16 cellular contexts compared by ENCODE assay signal in the genomic region with DNA sequence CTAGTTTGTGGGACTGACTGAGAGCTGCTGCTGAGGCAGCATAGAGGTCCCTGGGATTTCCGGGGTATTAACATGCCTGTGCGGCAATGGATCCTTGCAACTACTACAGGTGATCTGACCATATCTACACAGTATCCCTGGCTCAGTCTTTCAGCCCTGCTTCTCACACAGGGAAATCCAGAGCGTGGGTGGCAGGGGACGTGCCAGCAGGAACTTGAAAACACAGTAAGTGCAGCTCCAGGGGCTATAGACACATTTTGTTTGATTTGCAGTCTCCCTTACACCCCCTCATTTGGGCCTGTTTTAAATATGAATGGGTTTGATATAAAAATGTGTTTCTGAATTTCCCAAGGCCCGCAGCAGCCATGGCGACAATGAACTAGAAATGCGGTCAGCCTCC.
A peak's percentile ranks its signal among the peaks of the same experiment; 100 is the strongest.
DNase-seq lines count a peak whose midpoint lies in the region; ATAC-seq and TF ChIP-seq lines count a peak whose summit lies in the region.
"Had no signal": no experiment of that assay in that cellular context is flagged by ENCODE, and none has a peak within 500 bp of the region (broad histone marks: within the 10 kb centered on the region; RNA-seq: fewer than 3 reads in every experiment).

No MANE protein-coding gene starts in this region.

- H3K9ac ChIP-seq in parathyroid adenoma = no peak overlapping the region
- H3K9ac ChIP-seq: BLaER1 had no signal

- no peak for TF ChIP-seq CTCF in WERI-Rb-1 (IDR thresholded peaks at IDR 0.05; ENCODE audit: low read depth, low read length)
- TF ChIP-seq CTCF in epithelial cell of esophagus (IDR thresholded peaks at IDR 0.05; ENCODE audit: insufficient read depth, low read depth, low read length, missing control alignments) = no peak
- no peak for TF ChIP-seq CTCF in parathyroid adenoma (IDR thresholded peaks at IDR 0.05)
- TF ChIP-seq CTCF in tibial artery (IDR thresholded peaks at IDR 0.05) = no peak

- H3K79me2 ChIP-seq in parathyroid adenoma = peaks cover 82% of the 10 kb centered on the region

- H3K27ac ChIP-seq in WERI-Rb-1 (peak overlapping the region; percentile 90), parathyroid adenoma (no peak overlapping the region), tibial artery (no peak overlapping the region)
- H3K27ac ChIP-seq: BLaER1 had no signal

- H3K4me3 ChIP-seq in WERI-Rb-1 (ENCODE audit: low read depth, low read length) (no peak overlapping the region), epithelial cell of esophagus (ENCODE audit: low read length) (no peak overlapping the region), parathyroid adenoma (ENCODE audit: low read depth, low read length) (no peak overlapping the region), tibial artery (no peak overlapping the region)
- H3K4me3 ChIP-seq: BLaER1 had no signal

- ATAC-seq in GM19463 (IDR thresholded peaks at IDR 0.05; ENCODE audit: unreplicated experiment) = no peak

- peaks cover 68% of the 10 kb centered on the region for H3K4me1 ChIP-seq in parathyroid adenoma
- no peaks in the 10 kb centered on the region for H3K4me1 ChIP-seq in tibial artery

- DNase-seq in NCI-H82 (lab: John Stamatoyannopoulos, UW) (peak; percentile 43), NCI-H82 treated with DMSO at 0.1 percent for 48 hours (lab: John Stamatoyannopoulos, UW; ENCODE audit: unreplicated experiment) (no peak), WERI-Rb-1 (no peak), epithelial cell of esophagus (ENCODE audit: low read depth) (peak; percentile 41), hippocampal formation (lab: John Stamatoyannopoulos, UW) (no peak), tibial artery (no peak)
- DNase-seq: 8988T; AML-193; CD4-positive, CD25-positive, alpha-beta regulatory T cell; DMS153; DMS79 treated with DMSO at 0.1 percent for 48 hours; EL; HCEC 1CT had no signal

- H2AFZ ChIP-seq in parathyroid adenoma = no peak overlapping the region

- peak overlapping the region; percentile 20 for H3K4me2 ChIP-seq in parathyroid adenoma (ENCODE audit: low read length)
- H3K4me2 ChIP-seq: BLaER1 had no signal

- H3K27me3 ChIP-seq in WERI-Rb-1 (ENCODE audit: insufficient read depth, low read depth, severe bottlenecking) = no peaks in the 10 kb centered on the region
- H3K27me3 ChIP-seq in parathyroid adenoma (ENCODE audit: control insufficient read depth, insufficient read depth, low read length) = no peaks in the 10 kb centered on the region
- H3K27me3 ChIP-seq in tibial artery = no peaks in the 10 kb centered on the region
- H3K27me3 ChIP-seq: BLaER1 had no signal

- H3K36me3 ChIP-seq in WERI-Rb-1 (peaks cover 71% of the 10 kb centered on the region), parathyroid adenoma (ENCODE audit: control insufficient read depth, insufficient read depth, low read length) (no peaks in the 10 kb centered on the region), tibial artery (no peaks in the 10 kb centered on the region)
- H3K36me3 ChIP-seq: BLaER1 had no signal

- H3K9me3 ChIP-seq in WERI-Rb-1 (ENCODE audit: severe bottlenecking) = no peaks in the 10 kb centered on the region
- H3K9me3 ChIP-seq in parathyroid adenoma (ENCODE audit: control insufficient read depth, low read length) = no peaks in the 10 kb centered on the region
- H3K9me3 ChIP-seq in tibial artery = no peaks in the 10 kb centered on the region
- H3K9me3 ChIP-seq: BLaER1 had no signal

- intact Hi-C loops in tibial artery (cut with DNase I; ENCODE audit: low total_unique reads) = no loop called here

Comparison
In these comparisons a context has a peak if more than half of its experiments do, and no peak if none do; other contexts are left out.
1. DNase-seq: peak in NCI-H82 (single experiment) and epithelial cell of esophagus (single experiment); none in NCI-H82 treated with DMSO at 0.1 percent for 48 hours (single experiment), WERI-Rb-1 (single experiment), hippocampal formation (0 of 2) and tibial artery (0 of 2).